Comparison of ENCODE assay signal across 24 cellular contexts in the genomic region with DNA sequence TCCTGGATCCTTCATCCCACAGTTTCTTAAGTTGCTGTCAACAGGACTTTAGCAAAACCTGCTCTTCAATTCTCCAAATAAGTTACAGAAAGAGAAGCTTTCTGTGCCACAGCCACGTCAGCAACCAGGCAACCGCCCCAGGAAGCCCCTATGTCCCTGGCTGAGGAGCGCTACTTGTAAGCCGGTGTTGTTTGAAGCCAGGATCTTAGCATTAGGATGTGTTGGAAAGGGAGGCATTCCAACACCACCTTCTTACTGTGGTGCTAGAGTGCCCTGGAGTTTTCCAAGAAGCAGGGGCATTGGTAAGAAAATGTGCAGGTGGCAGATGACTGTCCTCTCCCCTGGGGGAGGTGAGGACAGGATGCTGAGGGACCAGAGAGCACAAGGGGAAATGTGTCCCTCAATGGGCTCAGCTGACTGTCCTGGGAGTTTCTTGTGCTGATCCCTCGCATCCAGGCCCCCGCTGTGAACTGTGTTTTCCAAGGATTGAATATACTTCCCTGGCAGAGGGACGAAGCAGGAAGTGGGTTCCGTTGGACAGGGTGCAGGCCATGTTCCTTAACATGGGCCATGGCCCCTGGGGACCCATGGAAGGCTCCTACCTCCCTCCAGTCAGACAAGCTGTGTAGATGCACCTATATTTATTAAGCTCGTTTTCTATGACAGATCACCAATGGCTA.
"Had no signal": no experiment of that assay in that cellular context is flagged by ENCODE, and none has a peak within 500 bp of the region (broad histone marks: within the 10 kb centered on the region; RNA-seq: fewer than 3 reads in every experiment).

No MANE protein-coding gene starts in this region.

- H3K27me3 Mint-ChIP-seq: activated naive CD8-positive, alpha-beta T cell; central memory CD8-positive, alpha-beta T cell had no signal

- DNase-seq: activated CD4-positive, alpha-beta T cell treated with anti-CD3 and anti-CD28 coated beads for 4 hours; activated CD4-positive, alpha-beta T cell treated with anti-CD3 and anti-CD28 coated beads, Interleukin-2, amount 50 U/mL, for 4 hours; activated naive CD4-positive, alpha-beta T cell treated with Interleukin-2 at 50 U/mL for 16 hours; activated T-cell treated with anti-CD3 and anti-CD28 coated beads, Interleukin-2, amount 50 U/mL, for 48 hours; anterior cingulate cortex; dermis blood vessel endothelial cell; effector CD4-positive, alpha-beta T cell; gastrocnemius medialis; glutamatergic neuron; mammary epithelial cell; naive B cell; psoas muscle; stimulated activated naive CD4-positive, alpha-beta T cell had no signal

- H3K36me3 ChIP-seq: gastrocnemius medialis, spleen, tibial nerve had no signal

- H3K4me3 Mint-ChIP-seq: activated naive CD8-positive, alpha-beta T cell; central memory CD8-positive, alpha-beta T cell; mesothelial cell of epicardium; naive B cell had no signal

- H3K27ac ChIP-seq: epithelial cell of prostate, gastrocnemius medialis, parathyroid adenoma, psoas muscle, spleen, tibial nerve, VCaP had no signal

- H3K9ac ChIP-seq: parathyroid adenoma had no signal

- H3K4me1 Mint-ChIP-seq: central memory CD8-positive, alpha-beta T cell had no signal

- H3K4me1 ChIP-seq: gastrocnemius medialis, parathyroid adenoma, psoas muscle had no signal

- H3K36me3 Mint-ChIP-seq: mesothelial cell of epicardium had no signal

- ATAC-seq: gastrocnemius medialis, psoas muscle had no signal

- FAIRE-seq: bronchial epithelial cell, endometrium, islet of Langerhans had no signal

- H3K79me2 ChIP-seq: parathyroid adenoma had no signal

- H2AFZ ChIP-seq: parathyroid adenoma had no signal

- H3K9me3 ChIP-seq: gastrocnemius medialis, psoas muscle had no signal

- H3K4me3 ChIP-seq: gastrocnemius medialis, psoas muscle, spleen, tibial nerve had no signal

- H3K27ac Mint-ChIP-seq: activated naive CD8-positive, alpha-beta T cell; mesothelial cell of epicardium; naive B cell had no signal

- H3K27me3 ChIP-seq: gastrocnemius medialis, tibial nerve had no signal
